In the genomic region with DNA sequence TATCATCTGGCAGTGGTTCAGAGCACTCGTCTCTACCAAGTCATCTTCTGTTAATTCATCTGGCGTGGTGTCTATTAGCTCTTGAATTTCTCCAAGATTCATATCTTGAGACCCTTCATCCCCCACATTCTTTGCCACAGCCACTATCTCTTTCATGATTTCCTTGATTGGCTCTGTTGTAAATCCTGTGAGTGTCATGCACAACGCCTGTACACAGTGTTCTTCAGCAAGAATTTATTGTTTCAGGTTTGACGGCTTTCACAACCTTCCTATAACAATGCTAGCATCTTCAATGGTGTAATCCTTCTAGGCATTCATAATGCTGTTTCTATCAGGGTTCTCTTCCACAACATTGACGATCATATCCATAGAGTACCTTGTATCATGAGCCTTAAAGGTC, we compare ENCODE assay signal across 27 cellular contexts.
"Had no signal": no experiment of that assay in that cellular context is flagged by ENCODE, and none has a peak within 500 bp of the region (broad histone marks: within the 10 kb centered on the region; RNA-seq: fewer than 3 reads in every experiment).

No MANE protein-coding gene starts in this region.

- H3K27ac ChIP-seq: ascending aorta, breast epithelium, cardiac muscle cell, colonic mucosa, epithelial cell of prostate had no signal

- H3K4me1 ChIP-seq: ascending aorta, breast epithelium, colonic mucosa had no signal

- H3K36me3 Mint-ChIP-seq: WTC11 had no signal

- H3K36me3 ChIP-seq: breast epithelium, cardiac muscle cell, colonic mucosa had no signal

- H3K4me3 ChIP-seq: adrenal gland, ascending aorta, breast epithelium, cardiac muscle cell, colonic mucosa had no signal

- H3K9me3 Mint-ChIP-seq: activated CD8-positive, alpha-beta T cell treated with anti-CD3 and anti-CD28 coated beads for 36 hours; activated naive CD4-positive, alpha-beta T cell treated with anti-CD3 and anti-CD28 coated beads, Interleukin-2, amount 50 U/mL, for 24 hours; effector memory CD8-positive, alpha-beta T cell; WTC11 had no signal

- H3K27me3 Mint-ChIP-seq: activated CD4-positive, alpha-beta T cell treated with anti-CD3 and anti-CD28 coated beads, Interleukin-2, amount 10 ng/mL, durations not matched to agents 7 days and 5 days; activated CD8-positive, alpha-beta T cell treated with anti-CD3 and anti-CD28 coated beads for 36 hours; activated naive CD4-positive, alpha-beta T cell treated with anti-CD3 and anti-CD28 coated beads, Interleukin-2, amount 50 U/mL, for 24 hours; activated naive CD8-positive, alpha-beta T cell treated with anti-CD3 and anti-CD28 coated beads, Interleukin-2, amount 50 U/mL, for 24 hours; brain had no signal

- H3K4me3 Mint-ChIP-seq: activated CD4-positive, alpha-beta T cell treated with anti-CD3 and anti-CD28 coated beads, Interleukin-2, amount 10 ng/mL, durations not matched to agents 7 days and 5 days; activated CD8-positive, alpha-beta T cell treated with anti-CD3 and anti-CD28 coated beads for 36 hours; activated naive CD4-positive, alpha-beta T cell treated with anti-CD3 and anti-CD28 coated beads for 36 hours; activated naive CD4-positive, alpha-beta T cell treated with anti-CD3 and anti-CD28 coated beads, Interleukin-2, amount 50 U/mL, for 24 hours; activated naive CD8-positive, alpha-beta T cell treated with anti-CD3 and anti-CD28 coated beads for 36 hours; activated naive CD8-positive, alpha-beta T cell treated with anti-CD3 and anti-CD28 coated beads, Interleukin-2, amount 50 U/mL, for 24 hours; activated T-cell treated with anti-CD3 and anti-CD28 coated beads, Interleukin-2, amount 50 U/mL, for 4 hours; brain; effector memory CD8-positive, alpha-beta T cell; WTC11 had no signal

- H3K27ac Mint-ChIP-seq: activated CD4-positive, alpha-beta T cell treated with anti-CD3 and anti-CD28 coated beads, Interleukin-2, amount 10 ng/mL, durations not matched to agents 7 days and 5 days; activated CD8-positive, alpha-beta T cell treated with anti-CD3 and anti-CD28 coated beads for 36 hours; activated naive CD4-positive, alpha-beta T cell treated with anti-CD3 and anti-CD28 coated beads for 36 hours; activated naive CD4-positive, alpha-beta T cell treated with anti-CD3 and anti-CD28 coated beads, Interleukin-2, amount 50 U/mL, for 24 hours; activated naive CD8-positive, alpha-beta T cell treated with anti-CD3 and anti-CD28 coated beads for 36 hours; activated naive CD8-positive, alpha-beta T cell treated with anti-CD3 and anti-CD28 coated beads, Interleukin-2, amount 50 U/mL, for 24 hours; activated T-helper 2 cell treated with anti-CD3 and anti-CD28 coated beads, Interferon-gamma antibody, Interleukin-2, Interleukin-4, amounts not matched to agents 10 μg/mL and 5 μg/mL and 100 μg/mL, durations not matched to agents 14 hours and 24 hours and 36 hours; brain; WTC11 had no signal

- DNase-seq: activated CD4-positive, alpha-beta T cell treated with anti-CD3 and anti-CD28 coated beads for 1 hour; activated CD4-positive, alpha-beta T cell treated with anti-CD3 and anti-CD28 coated beads for 4 hours; activated CD4-positive, alpha-beta T cell treated with anti-CD3 and anti-CD28 coated beads, Interleukin-2, amount 10 ng/mL, durations not matched to agents 7 days and 5 days; activated CD4-positive, alpha-beta T cell treated with anti-CD3 and anti-CD28 coated beads, Interleukin-2, amount 50 U/mL, for 48 hours; activated CD8-positive, alpha-beta memory T cell treated with anti-CD3 and anti-CD28 coated beads for 24 hours; activated CD8-positive, alpha-beta T cell treated with anti-CD3 and anti-CD28 coated beads for 36 hours; activated effector memory CD4-positive, alpha-beta T cell treated with anti-CD3 and anti-CD28 coated beads, Interleukin-2, amount 50 U/mL, for 16 hours; activated naive CD4-positive, alpha-beta T cell treated with anti-CD3 and anti-CD28 coated beads for 36 hours; activated naive CD8-positive, alpha-beta T cell treated with anti-CD3 and anti-CD28 coated beads for 36 hours; activated naive CD8-positive, alpha-beta T cell treated with anti-CD3 and anti-CD28 coated beads, Interleukin-2, amount 50 U/mL, for 24 hours; activated T-cell treated with anti-CD3 and anti-CD28 coated beads, Interleukin-2, amount 50 U/mL, for 4 hours; adrenal gland; central memory CD4-positive, alpha-beta T cell; cerebellar nuclear complex; colonic mucosa; effector memory CD8-positive, alpha-beta T cell; foreskin fibroblast; head of caudate nucleus; T-helper 2 cell had no signal

- H3K27me3 ChIP-seq: adrenal gland, ascending aorta, breast epithelium, cardiac muscle cell, colonic mucosa had no signal

- H3K9me3 ChIP-seq: colonic mucosa had no signal

- ATAC-seq: activated CD8-positive, alpha-beta T cell treated with anti-CD3 and anti-CD28 coated beads for 36 hours; activated naive CD8-positive, alpha-beta T cell treated with anti-CD3 and anti-CD28 coated beads, Interleukin-2, amount 50 U/mL, for 24 hours; activated T-cell treated with anti-CD3 and anti-CD28 coated beads, Interleukin-2, amount 50 U/mL, for 4 hours; effector memory CD8-positive, alpha-beta T cell; WTC11 had no signal

- H3K4me1 Mint-ChIP-seq: activated naive CD4-positive, alpha-beta T cell treated with anti-CD3 and anti-CD28 coated beads, Interleukin-2, amount 50 U/mL, for 24 hours; activated naive CD8-positive, alpha-beta T cell treated with anti-CD3 and anti-CD28 coated beads for 36 hours; activated naive CD8-positive, alpha-beta T cell treated with anti-CD3 and anti-CD28 coated beads, Interleukin-2, amount 50 U/mL, for 24 hours; brain; WTC11 had no signal
